1 cellular context compared by ENCODE assay signal in the genomic region with DNA sequence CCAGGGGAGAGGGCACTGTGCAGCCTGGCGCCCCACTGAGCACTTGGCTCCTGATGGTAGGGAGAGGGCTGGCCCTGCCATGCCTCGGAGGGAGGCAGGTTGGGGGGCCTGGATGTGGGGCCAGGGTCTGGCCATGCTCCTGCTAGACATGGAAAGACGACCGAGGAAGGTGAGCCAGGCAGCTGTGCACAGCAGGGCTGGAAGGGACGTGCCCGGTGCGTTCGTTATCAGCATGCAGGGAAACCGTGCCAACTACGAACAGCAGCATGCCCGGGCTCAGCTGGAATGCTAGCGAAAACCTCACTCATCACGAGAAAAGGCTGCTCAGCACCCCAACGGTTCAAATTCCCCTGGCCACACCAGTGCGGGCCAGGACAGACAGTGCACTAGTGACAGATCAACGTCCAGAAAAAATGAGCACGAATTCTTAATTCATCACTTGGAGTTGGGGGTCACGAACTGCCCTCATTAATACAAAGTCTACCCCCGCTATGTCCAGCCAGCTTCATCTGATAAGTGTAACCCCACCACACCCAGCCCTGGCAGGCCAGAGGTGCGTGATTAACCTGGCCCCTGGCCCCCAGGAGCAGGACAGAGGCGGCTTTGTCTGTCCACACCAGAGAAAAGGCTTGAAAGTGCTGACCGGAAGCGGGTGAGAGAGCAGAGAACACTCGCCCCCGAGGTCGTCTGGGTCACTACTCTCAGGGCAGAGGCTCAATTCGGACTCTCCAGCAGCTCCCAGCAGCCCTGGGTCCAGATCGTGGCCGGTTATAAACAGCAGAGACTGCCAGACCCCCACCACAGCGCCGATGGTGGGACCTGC.
TF ChIP-seq lines count a peak whose summit lies in the region.

No MANE protein-coding gene starts in this region.

TF ChIP-seq in HepG2, 621 proteins besides CTCF, POLR2A, EP300 and RAD21 (continued from another document and continues in another):
- TF ChIP-seq ATAD3A (CRISPR knock-in tag; IDR thresholded peaks at IDR 0.05) (no peak), ZNF550 (CRISPR knock-in tag; IDR thresholded peaks at IDR 0.05; ENCODE audit: borderline replicate concordance) (no peak), NFATC3 (CRISPR knock-in tag; IDR thresholded peaks at IDR 0.05) (no peak), SALL1 (CRISPR knock-in tag; IDR thresholded peaks at IDR 0.05) (peak; percentile 94), AKAP8 (CRISPR knock-in tag; IDR thresholded peaks at IDR 0.05) (no peak; the same call in 1 of the 2 replicates), ZNF766 (CRISPR knock-in tag; IDR thresholded peaks at IDR 0.05; ENCODE audit: borderline replicate concordance) (no peak), ZNF383 (CRISPR knock-in tag; IDR thresholded peaks at IDR 0.05; ENCODE audit: borderline replicate concordance) (no peak), SUZ12 (IDR thresholded peaks at IDR 0.05; ENCODE audit: low read depth, low read length) (no peak), SYNCRIP (IDR thresholded peaks at IDR 0.05; ENCODE audit: insufficient read depth, low read depth, low read length) (no peak), PTBP1 (IDR thresholded peaks at IDR 0.05; ENCODE audit: low read depth, low read length, poor library complexity, severe bottlenecking) (no peak), RARG (CRISPR knock-in tag; IDR thresholded peaks at IDR 0.05; ENCODE audit: low read depth) (no peak), U2AF2 (IDR thresholded peaks at IDR 0.05; ENCODE audit: low read depth, low read length) (no peak), NFRKB (IDR thresholded peaks at IDR 0.05) (no peak), ZEB1 (IDR thresholded peaks at IDR 0.05; ENCODE audit: insufficient replicate concordance, low read depth) (no peak), ZBTB8A (CRISPR knock-in tag; IDR thresholded peaks at IDR 0.05; ENCODE audit: borderline replicate concordance, low read depth) (no peak), EZH2 (conservative IDR thresholded peaks at IDR 0.05; ENCODE audit: low read depth, low read length) (no peak), MIXL1 (CRISPR knock-in tag; IDR thresholded peaks at IDR 0.05) (no peak; the same call in 1 of the 2 replicates), CEBPG (CRISPR knock-in tag; IDR thresholded peaks at IDR 0.05) (no peak), MAFK (conservative IDR thresholded peaks at IDR 0.05 in 1 of 2, IDR thresholded peaks at IDR 0.05 in 1 of 2; ENCODE audit: low read length in 2 of 2) (no peak), ZNF501 (CRISPR knock-in tag; IDR thresholded peaks at IDR 0.05) (peak; percentile 67; the same call in 1 of the 2 replicates)
- TF ChIP-seq, protein P1, sequence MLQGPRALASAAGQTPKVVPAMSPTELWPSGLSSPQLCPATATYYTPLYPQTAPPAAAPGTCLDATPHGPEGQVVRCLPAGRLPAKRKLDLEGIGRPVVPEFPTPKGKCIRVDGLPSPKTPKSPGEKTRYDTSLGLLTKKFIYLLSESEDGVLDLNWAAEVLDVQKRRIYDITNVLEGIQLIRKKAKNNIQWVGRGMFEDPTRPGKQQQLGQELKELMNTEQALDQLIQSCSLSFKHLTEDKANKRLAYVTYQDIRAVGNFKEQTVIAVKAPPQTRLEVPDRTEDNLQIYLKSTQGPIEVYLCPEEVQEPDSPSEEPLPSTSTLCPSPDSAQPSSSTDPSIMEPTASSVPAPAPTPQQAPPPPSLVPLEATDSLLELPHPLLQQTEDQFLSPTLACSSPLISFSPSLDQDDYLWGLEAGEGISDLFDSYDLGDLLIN (CRISPR knock-in tag; IDR thresholded peaks at IDR 0.05; ENCODE audit: borderline replicate concordance), result no peak
- TF ChIP-seq, protein P2, sequence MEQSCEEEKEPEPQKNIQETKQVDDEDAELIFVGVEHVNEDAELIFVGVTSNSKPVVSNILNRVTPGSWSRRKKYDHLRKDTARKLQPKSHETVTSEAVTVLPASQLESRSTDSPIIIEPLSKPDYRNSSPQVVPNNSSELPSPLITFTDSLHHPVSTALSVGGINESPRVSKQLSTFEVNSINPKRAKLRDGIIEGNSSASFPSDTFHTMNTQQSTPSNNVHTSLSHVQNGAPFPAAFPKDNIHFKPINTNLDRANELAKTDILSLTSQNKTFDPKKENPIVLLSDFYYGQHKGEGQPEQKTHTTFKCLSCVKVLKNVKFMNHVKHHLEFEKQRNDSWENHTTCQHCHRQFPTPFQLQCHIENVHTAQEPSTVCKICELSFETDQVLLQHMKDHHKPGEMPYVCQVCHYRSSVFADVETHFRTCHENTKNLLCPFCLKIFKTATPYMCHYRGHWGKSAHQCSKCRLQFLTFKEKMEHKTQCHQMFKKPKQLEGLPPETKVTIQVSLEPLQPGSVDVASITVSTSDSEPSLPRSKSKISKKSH (CRISPR knock-in tag; IDR thresholded peaks at IDR 0.05; ENCODE audit: borderline replicate concordance), result no peak
- TF ChIP-seq, protein P3, sequence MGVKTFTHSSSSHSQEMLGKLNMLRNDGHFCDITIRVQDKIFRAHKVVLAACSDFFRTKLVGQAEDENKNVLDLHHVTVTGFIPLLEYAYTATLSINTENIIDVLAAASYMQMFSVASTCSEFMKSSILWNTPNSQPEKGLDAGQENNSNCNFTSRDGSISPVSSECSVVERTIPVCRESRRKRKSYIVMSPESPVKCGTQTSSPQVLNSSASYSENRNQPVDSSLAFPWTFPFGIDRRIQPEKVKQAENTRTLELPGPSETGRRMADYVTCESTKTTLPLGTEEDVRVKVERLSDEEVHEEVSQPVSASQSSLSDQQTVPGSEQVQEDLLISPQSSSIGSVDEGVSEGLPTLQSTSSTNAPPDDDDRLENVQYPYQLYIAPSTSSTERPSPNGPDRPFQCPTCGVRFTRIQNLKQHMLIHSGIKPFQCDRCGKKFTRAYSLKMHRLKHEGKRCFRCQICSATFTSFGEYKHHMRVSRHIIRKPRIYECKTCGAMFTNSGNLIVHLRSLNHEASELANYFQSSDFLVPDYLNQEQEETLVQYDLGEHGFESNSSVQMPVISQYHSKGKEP (CRISPR knock-in tag; IDR thresholded peaks at IDR 0.05), result no peak
- TF ChIP-seq, protein P4, sequence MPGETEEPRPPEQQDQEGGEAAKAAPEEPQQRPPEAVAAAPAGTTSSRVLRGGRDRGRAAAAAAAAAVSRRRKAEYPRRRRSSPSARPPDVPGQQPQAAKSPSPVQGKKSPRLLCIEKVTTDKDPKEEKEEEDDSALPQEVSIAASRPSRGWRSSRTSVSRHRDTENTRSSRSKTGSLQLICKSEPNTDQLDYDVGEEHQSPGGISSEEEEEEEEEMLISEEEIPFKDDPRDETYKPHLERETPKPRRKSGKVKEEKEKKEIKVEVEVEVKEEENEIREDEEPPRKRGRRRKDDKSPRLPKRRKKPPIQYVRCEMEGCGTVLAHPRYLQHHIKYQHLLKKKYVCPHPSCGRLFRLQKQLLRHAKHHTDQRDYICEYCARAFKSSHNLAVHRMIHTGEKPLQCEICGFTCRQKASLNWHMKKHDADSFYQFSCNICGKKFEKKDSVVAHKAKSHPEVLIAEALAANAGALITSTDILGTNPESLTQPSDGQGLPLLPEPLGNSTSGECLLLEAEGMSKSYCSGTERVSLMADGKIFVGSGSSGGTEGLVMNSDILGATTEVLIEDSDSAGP (CRISPR knock-in tag; IDR thresholded peaks at IDR 0.05; ENCODE audit: borderline replicate concordance), result peak; percentile 33; the same call in 1 of the 2 replicates
- TF ChIP-seq, protein P5, sequence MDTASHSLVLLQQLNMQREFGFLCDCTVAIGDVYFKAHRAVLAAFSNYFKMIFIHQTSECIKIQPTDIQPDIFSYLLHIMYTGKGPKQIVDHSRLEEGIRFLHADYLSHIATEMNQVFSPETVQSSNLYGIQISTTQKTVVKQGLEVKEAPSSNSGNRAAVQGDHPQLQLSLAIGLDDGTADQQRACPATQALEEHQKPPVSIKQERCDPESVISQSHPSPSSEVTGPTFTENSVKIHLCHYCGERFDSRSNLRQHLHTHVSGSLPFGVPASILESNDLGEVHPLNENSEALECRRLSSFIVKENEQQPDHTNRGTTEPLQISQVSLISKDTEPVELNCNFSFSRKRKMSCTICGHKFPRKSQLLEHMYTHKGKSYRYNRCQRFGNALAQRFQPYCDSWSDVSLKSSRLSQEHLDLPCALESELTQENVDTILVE (CRISPR knock-in tag; IDR thresholded peaks at IDR 0.05), result peak; percentile 61; the same call in 1 of the 2 replicates
- TF ChIP-seq, protein P6, sequence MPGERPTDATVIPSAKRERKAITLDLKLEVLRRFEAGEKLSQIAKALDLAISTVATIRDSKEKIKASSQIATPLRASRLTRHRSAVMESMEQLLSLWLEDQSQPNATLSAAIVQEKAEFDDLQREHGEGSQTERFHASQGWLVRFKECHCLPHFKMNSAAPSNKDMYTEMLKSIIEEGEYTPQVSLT (CRISPR knock-in tag; IDR thresholded peaks at IDR 0.05; ENCODE audit: borderline replicate concordance, low read depth), result no peak
- TF ChIP-seq, protein P7, sequence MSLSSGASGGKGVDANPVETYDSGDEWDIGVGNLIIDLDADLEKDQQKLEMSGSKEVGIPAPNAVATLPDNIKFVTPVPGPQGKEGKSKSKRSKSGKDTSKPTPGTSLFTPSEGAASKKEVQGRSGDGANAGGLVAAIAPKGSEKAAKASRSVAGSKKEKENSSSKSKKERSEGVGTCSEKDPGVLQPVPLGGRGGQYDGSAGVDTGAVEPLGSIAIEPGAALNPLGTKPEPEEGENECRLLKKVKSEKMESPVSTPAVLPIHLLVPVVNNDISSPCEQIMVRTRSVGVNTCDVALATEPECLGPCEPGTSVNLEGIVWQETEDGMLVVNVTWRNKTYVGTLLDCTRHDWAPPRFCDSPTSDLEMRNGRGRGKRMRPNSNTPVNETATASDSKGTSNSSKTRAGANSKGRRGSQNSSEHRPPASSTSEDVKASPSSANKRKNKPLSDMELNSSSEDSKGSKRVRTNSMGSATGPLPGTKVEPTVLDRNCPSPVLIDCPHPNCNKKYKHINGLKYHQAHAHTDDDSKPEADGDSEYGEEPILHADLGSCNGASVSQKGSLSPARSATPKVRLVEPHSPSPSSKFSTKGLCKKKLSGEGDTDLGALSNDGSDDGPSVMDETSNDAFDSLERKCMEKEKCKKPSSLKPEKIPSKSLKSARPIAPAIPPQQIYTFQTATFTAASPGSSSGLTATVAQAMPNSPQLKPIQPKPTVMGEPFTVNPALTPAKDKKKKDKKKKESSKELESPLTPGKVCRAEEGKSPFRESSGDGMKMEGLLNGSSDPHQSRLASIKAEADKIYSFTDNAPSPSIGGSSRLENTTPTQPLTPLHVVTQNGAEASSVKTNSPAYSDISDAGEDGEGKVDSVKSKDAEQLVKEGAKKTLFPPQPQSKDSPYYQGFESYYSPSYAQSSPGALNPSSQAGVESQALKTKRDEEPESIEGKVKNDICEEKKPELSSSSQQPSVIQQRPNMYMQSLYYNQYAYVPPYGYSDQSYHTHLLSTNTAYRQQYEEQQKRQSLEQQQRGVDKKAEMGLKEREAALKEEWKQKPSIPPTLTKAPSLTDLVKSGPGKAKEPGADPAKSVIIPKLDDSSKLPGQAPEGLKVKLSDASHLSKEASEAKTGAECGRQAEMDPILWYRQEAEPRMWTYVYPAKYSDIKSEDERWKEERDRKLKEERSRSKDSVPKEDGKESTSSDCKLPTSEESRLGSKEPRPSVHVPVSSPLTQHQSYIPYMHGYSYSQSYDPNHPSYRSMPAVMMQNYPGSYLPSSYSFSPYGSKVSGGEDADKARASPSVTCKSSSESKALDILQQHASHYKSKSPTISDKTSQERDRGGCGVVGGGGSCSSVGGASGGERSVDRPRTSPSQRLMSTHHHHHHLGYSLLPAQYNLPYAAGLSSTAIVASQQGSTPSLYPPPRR (CRISPR knock-in tag; IDR thresholded peaks at IDR 0.05; ENCODE audit: borderline replicate concordance), result peak; percentile 90
- TF ChIP-seq, protein P8, sequence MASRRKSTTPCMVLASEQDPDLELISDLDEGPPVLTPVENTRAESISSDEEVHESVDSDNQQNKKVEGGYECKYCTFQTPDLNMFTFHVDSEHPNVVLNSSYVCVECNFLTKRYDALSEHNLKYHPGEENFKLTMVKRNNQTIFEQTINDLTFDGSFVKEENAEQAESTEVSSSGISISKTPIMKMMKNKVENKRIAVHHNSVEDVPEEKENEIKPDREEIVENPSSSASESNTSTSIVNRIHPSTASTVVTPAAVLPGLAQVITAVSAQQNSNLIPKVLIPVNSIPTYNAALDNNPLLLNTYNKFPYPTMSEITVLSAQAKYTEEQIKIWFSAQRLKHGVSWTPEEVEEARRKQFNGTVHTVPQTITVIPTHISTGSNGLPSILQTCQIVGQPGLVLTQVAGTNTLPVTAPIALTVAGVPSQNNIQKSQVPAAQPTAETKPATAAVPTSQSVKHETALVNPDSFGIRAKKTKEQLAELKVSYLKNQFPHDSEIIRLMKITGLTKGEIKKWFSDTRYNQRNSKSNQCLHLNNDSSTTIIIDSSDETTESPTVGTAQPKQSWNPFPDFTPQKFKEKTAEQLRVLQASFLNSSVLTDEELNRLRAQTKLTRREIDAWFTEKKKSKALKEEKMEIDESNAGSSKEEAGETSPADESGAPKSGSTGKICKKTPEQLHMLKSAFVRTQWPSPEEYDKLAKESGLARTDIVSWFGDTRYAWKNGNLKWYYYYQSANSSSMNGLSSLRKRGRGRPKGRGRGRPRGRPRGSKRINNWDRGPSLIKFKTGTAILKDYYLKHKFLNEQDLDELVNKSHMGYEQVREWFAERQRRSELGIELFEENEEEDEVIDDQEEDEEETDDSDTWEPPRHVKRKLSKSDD (CRISPR knock-in tag; IDR thresholded peaks at IDR 0.05; ENCODE audit: low read depth), result peak; percentile 52; the same call in 1 of the 2 replicates
- TF ChIP-seq, protein P9, sequence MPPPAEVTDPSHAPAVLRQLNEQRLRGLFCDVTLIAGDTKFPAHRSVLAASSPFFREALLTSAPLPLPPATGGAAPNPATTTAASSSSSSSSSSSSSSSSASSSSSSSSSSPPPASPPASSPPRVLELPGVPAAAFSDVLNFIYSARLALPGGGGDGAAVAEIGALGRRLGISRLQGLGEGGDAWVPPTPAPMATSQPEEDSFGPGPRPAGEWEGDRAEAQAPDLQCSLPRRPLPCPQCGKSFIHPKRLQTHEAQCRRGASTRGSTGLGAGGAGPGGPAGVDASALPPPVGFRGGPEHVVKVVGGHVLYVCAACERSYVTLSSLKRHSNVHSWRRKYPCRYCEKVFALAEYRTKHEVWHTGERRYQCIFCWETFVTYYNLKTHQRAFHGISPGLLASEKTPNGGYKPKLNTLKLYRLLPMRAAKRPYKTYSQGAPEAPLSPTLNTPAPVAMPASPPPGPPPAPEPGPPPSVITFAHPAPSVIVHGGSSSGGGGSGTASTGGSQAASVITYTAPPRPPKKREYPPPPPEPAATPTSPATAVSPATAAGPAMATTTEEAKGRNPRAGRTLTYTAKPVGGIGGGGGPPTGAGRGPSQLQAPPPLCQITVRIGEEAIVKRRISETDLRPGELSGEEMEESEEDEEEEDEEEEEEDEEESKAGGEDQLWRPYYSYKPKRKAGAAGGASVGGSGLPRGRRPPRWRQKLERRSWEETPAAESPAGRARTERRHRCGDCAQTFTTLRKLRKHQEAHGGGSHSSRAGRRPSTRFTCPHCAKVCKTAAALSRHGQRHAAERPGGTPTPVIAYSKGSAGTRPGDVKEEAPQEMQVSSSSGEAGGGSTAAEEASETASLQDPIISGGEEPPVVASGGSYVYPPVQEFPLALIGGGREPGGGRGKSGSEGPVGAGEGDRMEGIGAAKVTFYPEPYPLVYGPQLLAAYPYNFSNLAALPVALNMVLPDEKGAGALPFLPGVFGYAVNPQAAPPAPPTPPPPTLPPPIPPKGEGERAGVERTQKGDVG (CRISPR knock-in tag; IDR thresholded peaks at IDR 0.05; ENCODE audit: borderline replicate concordance), result 0 out of 2 replicates have a peak, but pooled peaks have one; percentile 49
